In the genomic region with DNA sequence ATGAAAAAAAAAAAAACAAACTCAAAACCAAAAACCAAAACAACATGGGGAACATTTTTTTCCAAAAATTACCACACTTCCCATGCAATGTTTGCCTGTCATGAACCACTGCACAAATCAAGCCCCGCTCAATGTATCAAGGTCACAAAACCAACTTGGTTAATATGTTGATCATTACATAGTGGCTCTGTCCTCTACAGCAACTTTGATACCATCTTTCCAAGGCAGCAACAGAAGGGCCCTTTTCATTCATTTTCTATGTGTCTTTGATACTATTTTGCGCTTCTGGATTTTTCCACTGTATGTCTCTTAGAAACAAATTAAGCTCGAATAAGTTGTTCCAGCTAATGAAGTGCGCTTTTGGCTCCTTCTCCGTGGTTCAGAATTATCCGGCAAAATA, we compare ENCODE assay signal across 1 cellular context.
TF ChIP-seq lines count a peak whose summit lies in the region.

No MANE protein-coding gene starts in this region.

TF ChIP-seq in HepG2, 621 proteins besides CTCF, POLR2A, EP300 and RAD21:
- TF ChIP-seq ZNF670 (CRISPR knock-in tag; IDR thresholded peaks at IDR 0.05; ENCODE audit: borderline replicate concordance) (0 out of 2 replicates have a peak, but pooled peaks have one; percentile 11), ZNF564 (CRISPR knock-in tag; IDR thresholded peaks at IDR 0.05) (0 out of 2 replicates have a peak, but pooled peaks have one; percentile 25), ZSCAN22 (CRISPR knock-in tag; IDR thresholded peaks at IDR 0.05) (no peak), ZKSCAN5 (CRISPR knock-in tag; IDR thresholded peaks at IDR 0.05) (no peak), THYN1 (CRISPR knock-in tag; IDR thresholded peaks at IDR 0.05; ENCODE audit: borderline replicate concordance, low read depth) (0 out of 2 replicates have a peak, but pooled peaks have one; percentile 60), HMG20B (CRISPR knock-in tag; conservative IDR thresholded peaks at IDR 0.05) (no peak), ZNF17 (CRISPR knock-in tag; IDR thresholded peaks at IDR 0.05) (no peak), ZSCAN31 (CRISPR knock-in tag; IDR thresholded peaks at IDR 0.05; ENCODE audit: low read depth) (no peak), ZNF672 (CRISPR knock-in tag; IDR thresholded peaks at IDR 0.05) (no peak), ZNF652 (CRISPR knock-in tag; IDR thresholded peaks at IDR 0.05; ENCODE audit: borderline replicate concordance, low read depth) (no peak), LCORL (IDR thresholded peaks at IDR 0.05) (0 out of 2 replicates have a peak, but pooled peaks have one; percentile 20), LCORL (CRISPR knock-in tag; IDR thresholded peaks at IDR 0.05) (no peak)
- TF ChIP-seq, protein P1, sequence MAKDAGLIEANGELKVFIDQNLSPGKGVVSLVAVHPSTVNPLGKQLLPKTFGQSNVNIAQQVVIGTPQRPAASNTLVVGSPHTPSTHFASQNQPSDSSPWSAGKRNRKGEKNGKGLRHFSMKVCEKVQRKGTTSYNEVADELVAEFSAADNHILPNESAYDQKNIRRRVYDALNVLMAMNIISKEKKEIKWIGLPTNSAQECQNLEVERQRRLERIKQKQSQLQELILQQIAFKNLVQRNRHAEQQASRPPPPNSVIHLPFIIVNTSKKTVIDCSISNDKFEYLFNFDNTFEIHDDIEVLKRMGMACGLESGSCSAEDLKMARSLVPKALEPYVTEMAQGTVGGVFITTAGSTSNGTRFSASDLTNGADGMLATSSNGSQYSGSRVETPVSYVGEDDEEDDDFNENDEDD (CRISPR knock-in tag; IDR thresholded peaks at IDR 0.05; ENCODE audit: borderline replicate concordance) = no peak
- TF ChIP-seq, protein P2, sequence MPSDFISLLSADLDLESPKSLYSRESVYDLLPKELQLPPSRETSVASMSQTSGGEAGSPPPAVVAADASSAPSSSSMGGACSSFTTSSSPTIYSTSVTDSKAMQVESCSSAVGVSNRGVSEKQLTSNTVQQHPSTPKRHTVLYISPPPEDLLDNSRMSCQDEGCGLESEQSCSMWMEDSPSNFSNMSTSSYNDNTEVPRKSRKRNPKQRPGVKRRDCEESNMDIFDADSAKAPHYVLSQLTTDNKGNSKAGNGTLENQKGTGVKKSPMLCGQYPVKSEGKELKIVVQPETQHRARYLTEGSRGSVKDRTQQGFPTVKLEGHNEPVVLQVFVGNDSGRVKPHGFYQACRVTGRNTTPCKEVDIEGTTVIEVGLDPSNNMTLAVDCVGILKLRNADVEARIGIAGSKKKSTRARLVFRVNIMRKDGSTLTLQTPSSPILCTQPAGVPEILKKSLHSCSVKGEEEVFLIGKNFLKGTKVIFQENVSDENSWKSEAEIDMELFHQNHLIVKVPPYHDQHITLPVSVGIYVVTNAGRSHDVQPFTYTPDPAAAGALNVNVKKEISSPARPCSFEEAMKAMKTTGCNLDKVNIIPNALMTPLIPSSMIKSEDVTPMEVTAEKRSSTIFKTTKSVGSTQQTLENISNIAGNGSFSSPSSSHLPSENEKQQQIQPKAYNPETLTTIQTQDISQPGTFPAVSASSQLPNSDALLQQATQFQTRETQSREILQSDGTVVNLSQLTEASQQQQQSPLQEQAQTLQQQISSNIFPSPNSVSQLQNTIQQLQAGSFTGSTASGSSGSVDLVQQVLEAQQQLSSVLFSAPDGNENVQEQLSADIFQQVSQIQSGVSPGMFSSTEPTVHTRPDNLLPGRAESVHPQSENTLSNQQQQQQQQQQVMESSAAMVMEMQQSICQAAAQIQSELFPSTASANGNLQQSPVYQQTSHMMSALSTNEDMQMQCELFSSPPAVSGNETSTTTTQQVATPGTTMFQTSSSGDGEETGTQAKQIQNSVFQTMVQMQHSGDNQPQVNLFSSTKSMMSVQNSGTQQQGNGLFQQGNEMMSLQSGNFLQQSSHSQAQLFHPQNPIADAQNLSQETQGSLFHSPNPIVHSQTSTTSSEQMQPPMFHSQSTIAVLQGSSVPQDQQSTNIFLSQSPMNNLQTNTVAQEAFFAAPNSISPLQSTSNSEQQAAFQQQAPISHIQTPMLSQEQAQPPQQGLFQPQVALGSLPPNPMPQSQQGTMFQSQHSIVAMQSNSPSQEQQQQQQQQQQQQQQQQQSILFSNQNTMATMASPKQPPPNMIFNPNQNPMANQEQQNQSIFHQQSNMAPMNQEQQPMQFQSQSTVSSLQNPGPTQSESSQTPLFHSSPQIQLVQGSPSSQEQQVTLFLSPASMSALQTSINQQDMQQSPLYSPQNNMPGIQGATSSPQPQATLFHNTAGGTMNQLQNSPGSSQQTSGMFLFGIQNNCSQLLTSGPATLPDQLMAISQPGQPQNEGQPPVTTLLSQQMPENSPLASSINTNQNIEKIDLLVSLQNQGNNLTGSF (CRISPR knock-in tag; IDR thresholded peaks at IDR 0.05) = no peak
- TF ChIP-seq, protein P3, sequence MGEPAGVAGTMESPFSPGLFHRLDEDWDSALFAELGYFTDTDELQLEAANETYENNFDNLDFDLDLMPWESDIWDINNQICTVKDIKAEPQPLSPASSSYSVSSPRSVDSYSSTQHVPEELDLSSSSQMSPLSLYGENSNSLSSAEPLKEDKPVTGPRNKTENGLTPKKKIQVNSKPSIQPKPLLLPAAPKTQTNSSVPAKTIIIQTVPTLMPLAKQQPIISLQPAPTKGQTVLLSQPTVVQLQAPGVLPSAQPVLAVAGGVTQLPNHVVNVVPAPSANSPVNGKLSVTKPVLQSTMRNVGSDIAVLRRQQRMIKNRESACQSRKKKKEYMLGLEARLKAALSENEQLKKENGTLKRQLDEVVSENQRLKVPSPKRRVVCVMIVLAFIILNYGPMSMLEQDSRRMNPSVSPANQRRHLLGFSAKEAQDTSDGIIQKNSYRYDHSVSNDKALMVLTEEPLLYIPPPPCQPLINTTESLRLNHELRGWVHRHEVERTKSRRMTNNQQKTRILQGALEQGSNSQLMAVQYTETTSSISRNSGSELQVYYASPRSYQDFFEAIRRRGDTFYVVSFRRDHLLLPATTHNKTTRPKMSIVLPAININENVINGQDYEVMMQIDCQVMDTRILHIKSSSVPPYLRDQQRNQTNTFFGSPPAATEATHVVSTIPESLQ (CRISPR knock-in tag; conservative IDR thresholded peaks at IDR 0.05) = 0 out of 2 replicates have a peak, but pooled peaks have one; percentile 16
